Comparison of ENCODE assay signal across 8 cellular contexts in the genomic region with DNA sequence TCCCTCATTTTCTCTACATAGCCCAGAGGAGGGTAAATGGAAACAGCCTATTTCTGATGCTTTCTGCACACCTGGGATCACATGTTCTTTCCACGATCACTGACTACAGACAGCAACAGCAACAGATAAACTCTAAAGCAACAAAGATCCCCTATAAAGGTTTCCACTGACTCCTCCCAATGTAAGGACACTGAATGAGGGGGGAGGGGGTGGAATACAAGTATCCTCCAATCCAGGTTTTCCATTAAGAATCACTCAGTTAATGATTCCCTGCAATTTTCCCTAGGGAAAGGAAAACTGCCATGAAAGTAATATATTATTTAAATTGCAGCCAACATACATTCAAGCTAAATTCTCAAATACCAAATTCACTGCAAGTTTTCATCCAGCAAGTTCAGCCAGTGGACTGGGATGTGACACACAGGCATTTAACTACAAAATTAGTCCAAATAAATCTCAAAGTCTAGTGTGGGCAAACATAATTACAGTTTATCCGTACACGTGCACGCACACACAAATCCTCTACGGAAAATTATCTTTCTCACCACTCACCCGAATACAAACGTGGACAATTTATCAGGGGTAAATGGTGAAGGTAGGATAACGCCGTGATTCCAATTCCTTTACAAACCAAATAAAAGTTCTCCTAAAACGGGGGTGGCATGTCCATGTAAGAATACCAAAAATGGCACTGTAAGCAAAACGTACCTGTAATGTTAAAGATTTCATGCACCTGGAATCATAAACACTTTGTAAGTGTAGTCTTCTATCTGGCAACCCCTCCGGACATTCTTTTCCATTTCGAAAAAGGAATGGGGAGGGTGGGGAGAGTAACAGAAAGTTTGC. TPM values are rescaled to one million over a fixed set of nuclear protein-coding genes. Genes with fewer than 3 reads are reported as not detected.
DNase-seq lines count a peak whose midpoint lies in the region; FAIRE-seq lines count a peak whose summit lies in the region.
"Not testable (repeated sequence)": the region's sequence is repeated elsewhere in the genome, so short reads cannot be mapped to it uniquely, and the experiment has no call there.

No MANE protein-coding gene starts in this region.

- peaks cover 32 to 56% (median 43%) of the 10 kb centered on the region in 4 donors for H3K4me1 Mint-ChIP-seq in CD4-positive, alpha-beta memory T cell
- H3K4me1 Mint-ChIP-seq in IgD-negative memory B cell = peaks cover 28 to 41% (median 33%) of the 10 kb centered on the region in 3 donors
- peaks cover 27% of the 10 kb centered on the region for H3K4me1 Mint-ChIP-seq in activated T-helper 2 cell treated with anti-CD3 and anti-CD28 coated beads, Interferon-gamma antibody, Interleukin-2, Interleukin-4, amounts not matched to agents 10 μg/mL and 5 μg/mL and 100 μg/mL, durations not matched to agents 14 hours and 24 hours and 36 hours (ENCODE audit: low read depth)
- peaks cover 55 to 65% of the 10 kb centered on the region in 2 donors for H3K4me1 Mint-ChIP-seq in immature natural killer cell

- H3K27me3 Mint-ChIP-seq in CD4-positive, alpha-beta memory T cell; IgD-negative memory B cell; activated T-helper 2 cell treated with anti-CD3 and anti-CD28 coated beads, Interferon-gamma antibody, Interleukin-2, Interleukin-4, amounts not matched to agents 10 μg/mL and 5 μg/mL and 100 μg/mL, durations not matched to agents 14 hours and 24 hours and 36 hours (ENCODE audit: low read depth): not testable (repeated sequence)
- peaks cover 5 to 11% (median 8%) of the 10 kb centered on the region in 3 donors for H3K27me3 Mint-ChIP-seq in immature natural killer cell (ENCODE audit: low read depth in 3 of 3)

- peaks cover 50% of the 10 kb centered on the region for H3K4me1 ChIP-seq in CD4-positive, alpha-beta memory T cell (ENCODE audit: insufficient read depth, low read length)
- not testable (repeated sequence) for H3K4me1 ChIP-seq in effector memory CD4-positive, alpha-beta T cell (ENCODE audit: control insufficient read depth, insufficient read depth, low read length, poor library complexity, severe bottlenecking); thymus (ENCODE audit: control insufficient read depth, insufficient read depth, low read length)
- H3K4me1 ChIP-seq in neuron (ENCODE audit: insufficient read depth, low read length) = peaks cover 15% of the 10 kb centered on the region

- peak overlapping the region; percentile 97 to 99 (median 99) for H3K4me3 Mint-ChIP-seq in CD4-positive, alpha-beta memory T cell
- peak overlapping the region; percentile 95 to 99 (median 98) for H3K4me3 Mint-ChIP-seq in IgD-negative memory B cell
- H3K4me3 Mint-ChIP-seq in activated T-helper 2 cell treated with anti-CD3 and anti-CD28 coated beads, Interferon-gamma antibody, Interleukin-2, Interleukin-4, amounts not matched to agents 10 μg/mL and 5 μg/mL and 100 μg/mL, durations not matched to agents 14 hours and 24 hours and 36 hours (ENCODE audit: low read depth) = peak overlapping the region; percentile 96
- peak overlapping the region; percentile 96 to 99 (median 96) for H3K4me3 Mint-ChIP-seq in immature natural killer cell

- peak; percentile 75 for FAIRE-seq in RCC 7860 (lab: Jason Lieb, UNC)

- H3K36me3 Mint-ChIP-seq in CD4-positive, alpha-beta memory T cell = peaks cover 7 to 12% of the 10 kb centered on the region in 2 donors
- not testable (repeated sequence) for H3K36me3 Mint-ChIP-seq in IgD-negative memory B cell, immature natural killer cell
- peaks cover 26% of the 10 kb centered on the region for H3K36me3 Mint-ChIP-seq in activated T-helper 2 cell treated with anti-CD3 and anti-CD28 coated beads, Interferon-gamma antibody, Interleukin-2, Interleukin-4, amounts not matched to agents 10 μg/mL and 5 μg/mL and 100 μg/mL, durations not matched to agents 14 hours and 24 hours and 36 hours (ENCODE audit: low read depth)

- H3K27ac ChIP-seq in CD4-positive, alpha-beta memory T cell (ENCODE audit: low read depth, low read length) = peak overlapping the region; percentile 54
- peak overlapping the region; percentile 33 for H3K27ac ChIP-seq in effector memory CD4-positive, alpha-beta T cell (ENCODE audit: insufficient read depth, low read length, poor library complexity, severe bottlenecking)
- H3K27ac ChIP-seq in thymus (ENCODE audit: low read depth) = not testable (repeated sequence)

- H3K36me3 ChIP-seq in CD4-positive, alpha-beta memory T cell (ENCODE audit: insufficient read depth, low read length); effector memory CD4-positive, alpha-beta T cell (ENCODE audit: control insufficient read depth, insufficient read depth, low read length); neuron (ENCODE audit: insufficient read depth, low read length); thymus (ENCODE audit: control insufficient read depth, insufficient read depth): not testable (repeated sequence)

- intact Hi-C loops in CD4-positive, alpha-beta memory T cell (cut with micrococcal nuclease) = loop anchor here (1.0 to 10.0 kb wide), 2 partner anchors 154 to 396 kb away; a partner anchor contains a TSS
- intact Hi-C loops in activated T-helper 2 cell treated with anti-CD3 and anti-CD28 coated beads, Interferon-gamma antibody, Interleukin-2, Interleukin-4, amounts not matched to agents 10 μg/mL and 5 μg/mL and 100 μg/mL, durations not matched to agents 14 hours and 24 hours and 36 hours (cut with micrococcal nuclease) = loop anchor here (2.0 to 10.0 kb wide), 4 partner anchors 47 to 164 kb away; a partner anchor contains a TSS

- H3K27ac Mint-ChIP-seq in CD4-positive, alpha-beta memory T cell = peak overlapping the region; percentile 95 to 98 (median 96)
- H3K27ac Mint-ChIP-seq in IgD-negative memory B cell (peak overlapping the region in 2 of 3 donors; percentile 92 to 96), immature natural killer cell (peak overlapping the region; percentile 93 to 98 (median 96))
- H3K27ac Mint-ChIP-seq in activated T-helper 2 cell treated with anti-CD3 and anti-CD28 coated beads, Interferon-gamma antibody, Interleukin-2, Interleukin-4, amounts not matched to agents 10 μg/mL and 5 μg/mL and 100 μg/mL, durations not matched to agents 14 hours and 24 hours and 36 hours = peak overlapping the region; percentile 14

- not testable (repeated sequence) for H2AFZ ChIP-seq in neuron (ENCODE audit: low read depth, low read length)

- 18% methylated on average over 13 of the region's 13 CpGs for WGBS in thymus

- POLR2A ChIA-PET in CD4-positive, alpha-beta memory T cell (lab: Charles Lee; ENCODE audit: partially characterized antibody) = interaction anchor here (1.2 to 2.2 kb wide), 2 partner anchors 8 to 11 kb away, joined by 5 to 6 read pairs; no protein-coding TSS in a partner anchor

- H3K4me3 ChIP-seq in CD4-positive, alpha-beta memory T cell (ENCODE audit: low read length in 2 of 2) = peak overlapping the region; percentile 61 to 82
- peak overlapping the region; percentile 83 for H3K4me3 ChIP-seq in effector memory CD4-positive, alpha-beta T cell (ENCODE audit: insufficient read depth, low read depth, low read length, poor library complexity, severe bottlenecking)
- H3K4me3 ChIP-seq in neuron (ENCODE audit: low read length) (peak overlapping the region; percentile 91), thymus (ENCODE audit: low read length) (peak overlapping the region; percentile 61)

- H3K9me3 ChIP-seq in CD4-positive, alpha-beta memory T cell (ENCODE audit: control insufficient read depth in 1 of 2, low read length in 2 of 2); effector memory CD4-positive, alpha-beta T cell (ENCODE audit: control insufficient read depth, low read length); neuron (ENCODE audit: low read length); thymus (ENCODE audit: control insufficient read depth): not testable (repeated sequence)

- H3K9me3 Mint-ChIP-seq in CD4-positive, alpha-beta memory T cell; IgD-negative memory B cell; activated T-helper 2 cell treated with anti-CD3 and anti-CD28 coated beads, Interferon-gamma antibody, Interleukin-2, Interleukin-4, amounts not matched to agents 10 μg/mL and 5 μg/mL and 100 μg/mL, durations not matched to agents 14 hours and 24 hours and 36 hours; immature natural killer cell: not testable (repeated sequence)

- DNase-seq in CD4-positive, alpha-beta memory T cell = peak in 2 of 5 donors; percentile 14 to 19
- DNase-seq in RCC 7860 (ENCODE audit: low spot score) = peak; percentile 39
- not testable (repeated sequence) for DNase-seq in activated T-helper 2 cell treated with anti-CD3 and anti-CD28 coated beads, Interferon-gamma antibody, Interleukin-2, Interleukin-4, amounts not matched to agents 10 μg/mL and 5 μg/mL and 100 μg/mL, durations not matched to agents 14 hours and 24 hours and 36 hours (ENCODE audit: low spot score); effector memory CD4-positive, alpha-beta T cell; immature natural killer cell

- H3K27me3 ChIP-seq in CD4-positive, alpha-beta memory T cell (ENCODE audit: insufficient read depth, low read length); effector memory CD4-positive, alpha-beta T cell (replicated peaks; ENCODE audit: control insufficient read depth, insufficient read depth, low read length, poor library complexity, severe bottlenecking); neuron (ENCODE audit: insufficient read depth, low read length); thymus (ENCODE audit: control insufficient read depth, insufficient read depth): not testable (repeated sequence)

- CTCF ChIA-PET in CD4-positive, alpha-beta memory T cell (lab: Charles Lee; ENCODE audit: partially characterized antibody) = interaction anchor here (1.2 to 1.7 kb wide), 2 partner anchors 11 to 248 kb away, joined by 3 to 4 read pairs; no protein-coding TSS in a partner anchor

RNA-seq across cellular contexts. Expression of a gene that starts 1.7 kb away (rescaled TPM):
- total RNA-seq in CD4-positive, alpha-beta memory T cell = 10 to 100 TPM; 32.8 to 35.0 TPM
- polyA plus RNA-seq in CD4-positive, alpha-beta memory T cell = 1 to 10 TPM; 4.9 to 7.8 TPM
- 3.2 TPM for polyA plus RNA-seq in IgD-negative memory B cell
- 12.6 and 13.1 TPM in 2 replicates for total RNA-seq in activated T-helper 2 cell treated with anti-CD3 and anti-CD28 coated beads, Interferon-gamma antibody, Interleukin-2, Interleukin-4, amounts not matched to agents 10 μg/mL and 5 μg/mL and 100 μg/mL, durations not matched to agents 14 hours and 24 hours and 36 hours
- 1 to 10 TPM; 8.1 to 8.5 (median 8.3) TPM for polyA plus RNA-seq in immature natural killer cell
- polyA plus RNA-seq in thymus = 14.1 TPM

Comparison
In these comparisons a context has a peak if more than half of its experiments do, and no peak if none do; other contexts are left out.
1. H3K27ac Mint-ChIP-seq: peak in every context shown above with its lines; median percentile 96 in CD4-positive, alpha-beta memory T cell; 96 in immature natural killer cell; 94 in IgD-negative memory B cell; 14 in activated T-helper 2 cell treated with anti-CD3 and anti-CD28 coated beads, Interferon-gamma antibody, Interleukin-2, Interleukin-4, amounts not matched to agents 10 μg/mL and 5 μg/mL and 100 μg/mL, durations not matched to agents 14 hours and 24 hours and 36 hours.